ENCODE assay signal across 34 cellular contexts in the genomic region with DNA sequence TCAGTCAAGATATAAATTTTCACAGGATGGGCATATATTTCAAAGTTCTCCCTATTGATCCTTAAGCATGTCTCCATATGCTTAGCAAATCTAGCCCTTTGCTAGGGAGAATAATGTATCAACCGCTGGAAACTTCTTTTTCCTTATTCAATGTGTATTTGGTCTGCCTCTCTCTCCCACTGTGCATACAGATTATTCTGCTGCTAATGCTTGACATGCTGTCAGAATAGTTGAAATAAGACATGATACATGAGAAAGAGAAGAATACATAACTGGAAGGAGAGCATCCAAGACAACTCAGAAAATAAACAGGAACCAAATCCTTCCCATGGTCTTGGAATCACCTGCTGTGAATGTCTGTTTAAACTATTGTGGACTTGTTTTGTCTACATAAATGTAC. TPM values are rescaled to one million over a fixed set of nuclear protein-coding genes. Genes with fewer than 3 reads are reported as not detected.
"Had no signal": no experiment of that assay in that cellular context is flagged by ENCODE, and none has a peak within 500 bp of the region (broad histone marks: within the 10 kb centered on the region; RNA-seq: fewer than 3 reads in every experiment).

No MANE protein-coding gene starts in this region.

- ATAC-seq: effector memory CD8-positive, alpha-beta T cell; esophagus mucosa; gastrocnemius medialis; heart right ventricle; left cardiac atrium; left lung; left ventricle myocardium superior; lower lobe of right lung; mucosa of descending colon had no signal

- DNase-seq: colonic mucosa; cortex of kidney; effector CD8-positive, alpha-beta T cell; effector memory CD8-positive, alpha-beta T cell; endodermal cell; erythroblast; esophagus squamous epithelium; foreskin fibroblast; foreskin melanocyte; gastrocnemius medialis; glutamatergic neuron; head of caudate nucleus; heart right ventricle; hippocampal formation; left cardiac atrium; left lung; left ventricle myocardium superior; lower lobe of right lung; mesenchymal stem cell; mucosa of descending colon had no signal

- H3K4me3 Mint-ChIP-seq: dendritic cell treated with granulocyte-macrophage colony-stimulating factor and Interleukin-4, amounts not matched to agents 40 ng/mL and 50 ng/mL, for 4 days; effector memory CD8-positive, alpha-beta T cell; endodermal cell; mesothelial cell of epicardium had no signal

- H3K36me3 ChIP-seq: colonic mucosa, esophagus squamous epithelium, gastrocnemius medialis, heart right ventricle, left lung, lower lobe of right lung had no signal

- H3K4me1 ChIP-seq: colonic mucosa, esophagus squamous epithelium, gastrocnemius medialis, heart right ventricle, left lung, lower lobe of right lung had no signal

- FAIRE-seq: endometrium, islet of Langerhans, keratinocyte had no signal

- H3K4me3 ChIP-seq: colonic mucosa, esophagus squamous epithelium, gastrocnemius medialis, heart right ventricle, left lung, lower lobe of right lung, mucosa of descending colon had no signal

- H3K36me3 Mint-ChIP-seq: mesothelial cell of epicardium had no signal

- H3K27me3 ChIP-seq: colonic mucosa, esophagus squamous epithelium, gastrocnemius medialis, heart right ventricle, left lung had no signal

- H3K27ac ChIP-seq: colonic mucosa, epithelial cell of prostate, esophagus squamous epithelium, gastrocnemius medialis, heart right ventricle, left lung, lower lobe of right lung had no signal

- H3K27ac Mint-ChIP-seq: dendritic cell treated with granulocyte-macrophage colony-stimulating factor and Interleukin-4, amounts not matched to agents 40 ng/mL and 50 ng/mL, for 4 days; effector memory CD8-positive, alpha-beta T cell; endodermal cell; mesothelial cell of epicardium had no signal

- H3K27me3 Mint-ChIP-seq: dendritic cell treated with granulocyte-macrophage colony-stimulating factor and Interleukin-4, amounts not matched to agents 40 ng/mL and 50 ng/mL, for 4 days; effector memory CD8-positive, alpha-beta T cell had no signal

- H3K9me3 ChIP-seq: colonic mucosa, esophagus squamous epithelium, gastrocnemius medialis, heart right ventricle, left lung, lower lobe of right lung, mucosa of descending colon had no signal

- H3K9me3 Mint-ChIP-seq: dendritic cell treated with granulocyte-macrophage colony-stimulating factor and Interleukin-4, amounts not matched to agents 40 ng/mL and 50 ng/mL, for 4 days; endodermal cell; mesothelial cell of epicardium had no signal

RNA-seq across cellular contexts. Expression of a gene that starts 33.4 kb away (rescaled TPM):
- total RNA-seq: colonic mucosa, dermis microvascular lymphatic vessel endothelial cell, endodermal cell, esophagus mucosa, esophagus squamous epithelium, gastrocnemius medialis, glomerular endothelial cell, heart right ventricle, kidney epithelial cell, left cardiac atrium, left lung, left ventricle myocardium superior, lower leg skin, lower lobe of right lung, lung microvascular endothelial cell, mesenteric fat pad, mesothelial cell of epicardium, mucosa of descending colon, myocyte had no signal
- polyA plus RNA-seq: heart right ventricle, keratinocyte had no signal
